ENCODE assay signal across 14 cellular contexts in the genomic region with DNA sequence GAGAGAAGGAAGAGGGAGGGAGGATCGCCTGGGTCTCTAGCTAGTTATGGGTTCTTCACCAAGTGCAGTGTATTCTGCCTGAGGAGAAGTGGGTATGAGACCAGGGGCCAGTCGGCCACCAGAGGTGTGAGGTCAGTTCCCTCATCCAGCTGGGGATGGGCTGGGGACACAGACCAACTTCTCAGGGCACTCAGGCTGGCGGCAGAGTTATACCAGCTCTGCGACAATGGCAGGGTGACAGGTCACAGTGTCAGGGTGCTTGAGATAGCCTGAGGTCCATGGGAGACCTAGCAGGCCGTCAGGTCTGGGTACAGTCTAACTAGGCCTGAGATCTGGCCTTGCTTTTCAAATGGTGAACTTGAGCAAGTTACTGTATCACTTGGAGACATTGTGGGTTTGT. TPM values are rescaled to one million over a fixed set of nuclear protein-coding genes. Genes with fewer than 3 reads are reported as not detected.
DNase-seq lines count a peak whose midpoint lies in the region; ATAC-seq and TF ChIP-seq lines count a peak whose summit lies in the region.
"Had no signal": no experiment of that assay in that cellular context is flagged by ENCODE, and none has a peak within 500 bp of the region (broad histone marks: within the 10 kb centered on the region; RNA-seq: fewer than 3 reads in every experiment).

No MANE protein-coding gene starts in this region.

- no peaks in the 10 kb centered on the region for H3K4me1 ChIP-seq in sigmoid colon

- 94 to 96% methylated on average over 5 of the region's 5 CpGs for WGBS in sigmoid colon, 2 donors

- H3K4me3 Mint-ChIP-seq in natural killer cell treated with Interleukin-12 subunit alpha and Interleukin-12 subunit beta and Interleukin-15 and Interleukin-18, amount 100 ng/mL, for 72 hours = no peak overlapping the region
- H3K4me3 Mint-ChIP-seq in natural killer cell = no peak overlapping the region
- no peak overlapping the region for H3K4me3 Mint-ChIP-seq in glutamatergic neuron (ENCODE audit: unreplicated experiment)
- H3K4me3 Mint-ChIP-seq: B cell; CD4-positive, alpha-beta T cell; HFFc6 had no signal

- H3K4me3 ChIP-seq in sigmoid colon = no peak overlapping the region

- peaks cover 0 to 2% of the 10 kb centered on the region in 2 donors for H3K4me1 Mint-ChIP-seq in natural killer cell treated with Interleukin-12 subunit alpha and Interleukin-12 subunit beta and Interleukin-15 and Interleukin-18, amount 100 ng/mL, for 72 hours (ENCODE audit: low read depth in 2 of 2)
- peaks cover 4 to 9% of the 10 kb centered on the region in 2 donors for H3K4me1 Mint-ChIP-seq in natural killer cell
- peaks cover 2% of the 10 kb centered on the region for H3K4me1 Mint-ChIP-seq in glutamatergic neuron (ENCODE audit: low read depth, unreplicated experiment)

- no peak overlapping the region for H3K27ac ChIP-seq in sigmoid colon

- H3K36me3 Mint-ChIP-seq in natural killer cell treated with Interleukin-12 subunit alpha and Interleukin-12 subunit beta and Interleukin-15 and Interleukin-18, amount 100 ng/mL, for 72 hours = no peaks in the 10 kb centered on the region
- H3K36me3 Mint-ChIP-seq in natural killer cell (no peaks in the 10 kb centered on the region), glutamatergic neuron (ENCODE audit: unreplicated experiment) (no peaks in the 10 kb centered on the region)

- peaks cover 0 to 3% (median 0%) of the 10 kb centered on the region in 4 donors for H3K36me3 ChIP-seq in sigmoid colon

- no peaks in the 10 kb centered on the region for H3K9me3 Mint-ChIP-seq in natural killer cell treated with Interleukin-12 subunit alpha and Interleukin-12 subunit beta and Interleukin-15 and Interleukin-18, amount 100 ng/mL, for 72 hours
- H3K9me3 Mint-ChIP-seq in natural killer cell (no peaks in the 10 kb centered on the region), glutamatergic neuron (ENCODE audit: unreplicated experiment) (peaks cover 3% of the 10 kb centered on the region)
- H3K9me3 Mint-ChIP-seq: CD4-positive, alpha-beta T cell; HFFc6 had no signal

- H3K27me3 Mint-ChIP-seq in natural killer cell treated with Interleukin-12 subunit alpha and Interleukin-12 subunit beta and Interleukin-15 and Interleukin-18, amount 100 ng/mL, for 72 hours = no peaks in the 10 kb centered on the region
- H3K27me3 Mint-ChIP-seq in natural killer cell (ENCODE audit: low read depth in 2 of 2) (no peaks in the 10 kb centered on the region), glutamatergic neuron (ENCODE audit: unreplicated experiment) (peaks cover 7% of the 10 kb centered on the region)
- H3K27me3 Mint-ChIP-seq: B cell; CD4-positive, alpha-beta T cell had no signal

- intact Hi-C loops in natural killer cell (cut with micrococcal nuclease) (no loop called here), sigmoid colon (cut with DNase I) (no loop called here)

- peak; percentile 15 for DNase-seq in natural killer cell treated with Interleukin-12 subunit alpha and Interleukin-12 subunit beta and Interleukin-15 and Interleukin-18, amount 100 ng/mL, for 72 hours (ENCODE audit: low spot score)
- DNase-seq in natural killer cell (no peak), glutamatergic neuron (peak; percentile 3), sigmoid colon (peak; percentile 43), NCI-H526 treated with DMSO at 0.1 percent for 48 hours (lab: John Stamatoyannopoulos, UW) (no peak), NCI-H2227 treated with DMSO at 0.1 percent for 48 hours (lab: John Stamatoyannopoulos, UW) (no peak), NCI-H1105 treated with DMSO at 0.1 percent for 48 hours (lab: John Stamatoyannopoulos, UW) (no peak)
- DNase-seq: C1 segment of cervical spinal cord; Calu3; CD4-positive, alpha-beta T cell; DMS 273 treated with DMSO at 0.1 percent for 48 hours; HCEC 1CT; HFFc6 had no signal

- no peaks in the 10 kb centered on the region for H3K9me3 ChIP-seq in sigmoid colon

- H3K27me3 ChIP-seq in sigmoid colon = no peaks in the 10 kb centered on the region

- TF ChIP-seq POLR2A in sigmoid colon (IDR thresholded peaks at IDR 0.05) = no peak

- TF ChIP-seq CTCF in natural killer cell (IDR thresholded peaks at IDR 0.05) (no peak), glutamatergic neuron (IDR thresholded peaks at IDR 0.05; ENCODE audit: partially characterized antibody, unreplicated experiment) (no peak), sigmoid colon (IDR thresholded peaks at IDR 0.05) (no peak)

- no peak overlapping the region for H3K27ac Mint-ChIP-seq in natural killer cell treated with Interleukin-12 subunit alpha and Interleukin-12 subunit beta and Interleukin-15 and Interleukin-18, amount 100 ng/mL, for 72 hours
- H3K27ac Mint-ChIP-seq in natural killer cell = no peak overlapping the region
- H3K27ac Mint-ChIP-seq in glutamatergic neuron (ENCODE audit: unreplicated experiment) = no peak overlapping the region
- H3K27ac Mint-ChIP-seq: B cell; CD4-positive, alpha-beta T cell; HFFc6 had no signal

- no peak for ATAC-seq in natural killer cell treated with Interleukin-12 subunit alpha and Interleukin-12 subunit beta and Interleukin-15 and Interleukin-18, amount 100 ng/mL, for 72 hours
- no peak for ATAC-seq in natural killer cell

- TF ChIP-seq EP300 in sigmoid colon (IDR thresholded peaks at IDR 0.05) = no peak

RNA-seq across cellular contexts. Expression of gene PLXNA1, which starts 31.4 kb away (rescaled TPM):
- 1 to 10 TPM; 3.4 to 7.9 TPM for total RNA-seq in natural killer cell treated with Interleukin-12 subunit alpha and Interleukin-12 subunit beta and Interleukin-15 and Interleukin-18, amount 100 ng/mL, for 72 hours
- total RNA-seq in natural killer cell (1 to 10 TPM; 2.5 to 4.3 (median 2.8) TPM), glutamatergic neuron (ENCODE audit: unreplicated experiment) (110 TPM), sigmoid colon (10 to 100 TPM in 2 of 4 donors, 1 to 10 TPM in 2; 7.5 to 29.6 (median 13.0) TPM)
- polyA plus RNA-seq in sigmoid colon = 10 to 100 TPM in 1 of 3 donors, 1 to 10 TPM in 1, under 1 TPM in 1; 0.60 to 15.3 (median 3.5) TPM

Comparison
In these comparisons a context has a peak if more than half of its experiments do, and no peak if none do; other contexts are left out.
1. DNase-seq: peak in natural killer cell treated with Interleukin-12 subunit alpha and Interleukin-12 subunit beta and Interleukin-15 and Interleukin-18, amount 100 ng/mL, for 72 hours (single experiment), glutamatergic neuron (single experiment) and sigmoid colon (single experiment); none in natural killer cell (single experiment), NCI-H526 treated with DMSO at 0.1 percent for 48 hours (single experiment), NCI-H2227 treated with DMSO at 0.1 percent for 48 hours (single experiment) and NCI-H1105 treated with DMSO at 0.1 percent for 48 hours (single experiment).